ENCODE assay signal across 7 cellular contexts in genomic region chr11:117314840-117315239, GRCh38. TPM values are rescaled to one million over a fixed set of nuclear protein-coding genes. Genes with fewer than 3 reads are reported as not detected.
DNase-seq lines count a peak whose midpoint lies in the region; ATAC-seq and TF ChIP-seq lines count a peak whose summit lies in the region.

No MANE protein-coding gene starts in this region.

- H3K27me3 ChIP-seq in HCT116 (ENCODE audit: insufficient read depth, low read length) (no peaks in the 10 kb centered on the region), WERI-Rb-1 (ENCODE audit: insufficient read depth, low read depth, severe bottlenecking) (no peaks in the 10 kb centered on the region), right cardiac atrium (ENCODE audit: control insufficient read depth, insufficient read depth) (no peaks in the 10 kb centered on the region), gastrocnemius medialis (no peaks in the 10 kb centered on the region)

- H3K36me3 ChIP-seq in HCT116 (ENCODE audit: control insufficient read depth in 1 of 2, insufficient read depth in 2 of 2, low read length in 2 of 2), result no peaks in the 10 kb centered on the region
- H3K36me3 ChIP-seq in WERI-Rb-1, result peaks cover 13% of the 10 kb centered on the region
- no peaks in the 10 kb centered on the region for H3K36me3 ChIP-seq in gastrocnemius medialis

- H3K4me1 ChIP-seq in HCT116 (ENCODE audit: control insufficient read depth in 1 of 2, insufficient read depth in 2 of 2, low read length in 2 of 2) (peaks cover 7 to 16% of the 10 kb centered on the region in 2 experiments; a peak in 3 of 4 replicates), right cardiac atrium (ENCODE audit: control insufficient read depth, insufficient read depth, low read length) (peaks cover 7% of the 10 kb centered on the region), gastrocnemius medialis (peaks cover 16 to 22% of the 10 kb centered on the region in 2 donors)

- intact Hi-C loops in HCT116 (cut with micrococcal nuclease) (no loop called here), right cardiac atrium (cut with DNase I) (no loop called here), gastrocnemius medialis (cut with DNase I; ENCODE audit: low total_unique reads) (no loop called here)

- no TSS peak for BruUV-seq in HCT116 (replicated peaks; lab: Mats Ljungman, UMichigan)

- no peaks in the 10 kb centered on the region for H3K9me2 ChIP-seq in HCT116 (ENCODE audit: insufficient read depth)

- H3K4me3 ChIP-seq in HCT116 (replicated peaks in 1 of 2; ENCODE audit: low read depth in 1 of 2, low read length in 2 of 2) (peak overlapping the region; percentile 65 to 68), WERI-Rb-1 (ENCODE audit: low read depth, low read length) (peak overlapping the region; percentile 91), right cardiac atrium (ENCODE audit: low read length) (peak overlapping the region; percentile 88), gastrocnemius medialis (peak overlapping the region; percentile 62 to 94 (median 78))

- TF ChIP-seq RAD21 in HCT116 (IDR thresholded peaks at IDR 0.05; ENCODE audit: low read depth), result no peak

- RAD21 ChIA-PET in HCT116 (lab: Charles Lee; ENCODE audit: low non-redundant PET in 1 of 2, low total read pairs in 2 of 2, uncharacterized antibody in 2 of 2, unreplicated experiment in 2 of 2), result no interaction called here

- no peaks in the 10 kb centered on the region for H3K79me2 ChIP-seq in HCT116 (ENCODE audit: insufficient read depth, low read length)

- no peak for TF ChIP-seq CTCF in HCT116 (IDR thresholded peaks at IDR 0.05 in 2 of 3, conservative IDR thresholded peaks at IDR 0.05 in 1 of 3; ENCODE audit: borderline replicate concordance in 1 of 3, insufficient read depth in 1 of 3, low read depth in 2 of 3, low read length in 2 of 3)
- no peak for TF ChIP-seq CTCF in WERI-Rb-1 (IDR thresholded peaks at IDR 0.05; ENCODE audit: low read depth, low read length)
- TF ChIP-seq CTCF in gastrocnemius medialis (IDR thresholded peaks at IDR 0.05 in 4 of 5, conservative IDR thresholded peaks at IDR 0.05 in 1 of 5), result no peak

- DNase-seq in HCT116 (ENCODE audit: low read depth, low spot score) (no peak), WERI-Rb-1 (no peak), right cardiac atrium (no peak), gastrocnemius medialis (no peak), kidney tubule cell (ENCODE audit: low spot score) (no peak), NCI-H524 (lab: John Stamatoyannopoulos, UW) (no peak)

- ATAC-seq in HCT116, result no peak
- ATAC-seq in right cardiac atrium, result peak in 1 of 2 donors; percentile 10
- ATAC-seq in gastrocnemius medialis, result no peak
- ATAC-seq in HG03025 (IDR thresholded peaks at IDR 0.05; ENCODE audit: low FRiP score, unreplicated experiment), result no peak

- no peak overlapping the region for H2AFZ ChIP-seq in HCT116 (ENCODE audit: low read depth, low read length, poor library complexity, severe bottlenecking)

- no peaks in the 10 kb centered on the region for H4K20me1 ChIP-seq in HCT116 (ENCODE audit: insufficient read depth)

- in situ Hi-C loops in gastrocnemius medialis (cut with MboI; ENCODE audit: low sequenced_read_pairs in 4 of 4), result loop anchor here in 1 of 4 donors (10.0 kb wide), 1 partner anchor 70 kb away; no protein-coding TSS in a partner anchor

- peak overlapping the region; percentile 92 for H3K4me2 ChIP-seq in HCT116 (ENCODE audit: low read length)

- CTCF ChIA-PET in HCT116 (lab: Charles Lee), result no interaction called here

- no peak overlapping the region for H3K9ac ChIP-seq in HCT116 (ENCODE audit: low read length)

- POLR2A ChIA-PET in HCT116 (lab: Charles Lee), result interaction anchor here (2.0 kb wide), 1 partner anchor 13 kb away, joined by 10 read pairs; the partner anchor contains the start of gene CEP164

- 14% methylated on average over 10 of the region's 10 CpGs for WGBS in right cardiac atrium

- TF ChIP-seq POLR2A in HCT116 (IDR thresholded peaks at IDR 0.05; ENCODE audit: borderline replicate concordance, extremely low read depth, insufficient read depth, insufficient read length) (no peak), gastrocnemius medialis (IDR thresholded peaks at IDR 0.05) (no peak)

- H3K27ac ChIP-seq in HCT116 (ENCODE audit: low read depth, low read length), result no peak overlapping the region
- peak overlapping the region; percentile 84 for H3K27ac ChIP-seq in WERI-Rb-1
- H3K27ac ChIP-seq in right cardiac atrium (ENCODE audit: low read length), result no peak overlapping the region
- no peak overlapping the region for H3K27ac ChIP-seq in gastrocnemius medialis

- H3K9me3 ChIP-seq in HCT116 (ENCODE audit: control insufficient read depth in 1 of 2, insufficient read depth in 1 of 2, low read depth in 1 of 2, low read length in 2 of 2) (no peaks in the 10 kb centered on the region), WERI-Rb-1 (ENCODE audit: severe bottlenecking) (no peaks in the 10 kb centered on the region), right cardiac atrium (ENCODE audit: control insufficient read depth, low read length) (no peaks in the 10 kb centered on the region), gastrocnemius medialis (no peaks in the 10 kb centered on the region)

TF ChIP-seq in HCT116, 20 proteins besides CTCF, POLR2A, EP300 and RAD21:
- TF ChIP-seq EZH2phosphoT487 (IDR thresholded peaks at IDR 0.05; ENCODE audit: borderline replicate concordance) (no peak), SIN3A (IDR thresholded peaks at IDR 0.05; ENCODE audit: low read depth) (no peak), SRF (IDR thresholded peaks at IDR 0.05; ENCODE audit: low read depth) (no peak), ELF1 (IDR thresholded peaks at IDR 0.05; ENCODE audit: borderline replicate concordance, low read depth) (no peak), CEBPB (IDR thresholded peaks at IDR 0.05; ENCODE audit: low read depth) (no peak), FOSL1 (IDR thresholded peaks at IDR 0.05; ENCODE audit: low read depth) (no peak), EZH2 (IDR thresholded peaks at IDR 0.05) (no peak), ZBTB33 (IDR thresholded peaks at IDR 0.05; ENCODE audit: extremely low read depth, insufficient replicate concordance, low read length) (no peak), ZFX (IDR thresholded peaks at IDR 0.05) (no peak)
TF ChIP-seq in HCT116: peak in this region for 0.

RNA-seq across cellular contexts. Expression of gene BACE1, which starts 1.2 kb away (rescaled TPM):
- total RNA-seq in HCT116 (2021; ENCODE audit: unreplicated experiment) (8.5 TPM), right cardiac atrium (10 to 100 TPM; 14.4 to 19.9 (median 17.6) TPM), gastrocnemius medialis (10 to 100 TPM in 2 of 4 donors, 1 to 10 TPM in 2; 3.6 to 18.2 (median 11.1) TPM)
- 6.0 and 9.3 TPM in 2 replicates for polyA plus RNA-seq in HCT116 (2012)
- 6.6 TPM for polyA plus RNA-seq in right cardiac atrium

RNA-seq across cellular contexts. Expression of gene CEP164, which starts 12.8 kb away (rescaled TPM):
- 22.2 TPM for total RNA-seq in HCT116 (2021; ENCODE audit: unreplicated experiment)
- 12.2 and 13.8 TPM in 2 replicates for polyA plus RNA-seq in HCT116 (2012)
- total RNA-seq in right cardiac atrium, result 10 to 100 TPM in 1 of 4 donors, 1 to 10 TPM in 3; 7.9 to 10.6 (median 9.2) TPM
- 8.6 TPM for polyA plus RNA-seq in right cardiac atrium
- total RNA-seq in gastrocnemius medialis, result 1 to 10 TPM; 3.4 to 9.2 (median 5.8) TPM

RNA-seq across cellular contexts. Expression of gene BACE1-AS, which starts 23.7 kb away (rescaled TPM):
- total RNA-seq in HCT116 (2021; ENCODE audit: unreplicated experiment) (10.2 TPM), right cardiac atrium (10 to 100 TPM in 1 of 4 donors, 1 to 10 TPM in 3; 7.0 to 10.5 (median 8.2) TPM), gastrocnemius medialis (10 to 100 TPM; 10.5 to 13.2 (median 12.5) TPM)
- 4.4 and 5.0 TPM in 2 replicates for polyA plus RNA-seq in HCT116 (2012)
- 6.6 TPM for polyA plus RNA-seq in right cardiac atrium
